1 cellular context compared by ENCODE assay signal in genomic region chr1:46718727-46719622, GRCh38.
A peak's percentile ranks its signal among the peaks of the same experiment; 100 is the strongest.
TF ChIP-seq lines count a peak whose summit lies in the region.

Gene EFCAB14, minus strand, starts transcription at chr1:46719114. Its CDS starts 1,027 bp downstream, at chr1:46718087.

TF ChIP-seq in WTC11, 78 proteins besides CTCF, POLR2A, EP300 and RAD21 (continued from another document):
- TF ChIP-seq USF2 (CRISPR knock-in tag; IDR thresholded peaks at IDR 0.05) (0 out of 2 replicates have a peak, but pooled peaks have one; percentile 1), TCF7 (CRISPR knock-in tag; IDR thresholded peaks at IDR 0.05; ENCODE audit: low read depth) (no peak), SMAD3 (CRISPR knock-in tag; IDR thresholded peaks at IDR 0.05; ENCODE audit: borderline replicate concordance) (peak; percentile 52; the same call in 1 of the 2 replicates), GTF2I (CRISPR knock-in tag; conservative IDR thresholded peaks at IDR 0.05) (no peak), USF1 (CRISPR knock-in tag; IDR thresholded peaks at IDR 0.05) (peak; percentile 32; the same call in 1 of the 2 replicates), KAT7 (CRISPR knock-in tag; IDR thresholded peaks at IDR 0.05; ENCODE audit: borderline replicate concordance) (peak; percentile 48; the same call in 1 of the 2 replicates), ZNF425 (CRISPR knock-in tag; conservative IDR thresholded peaks at IDR 0.05) (no peak), ZNF219 (CRISPR knock-in tag; IDR thresholded peaks at IDR 0.05; ENCODE audit: borderline replicate concordance) (no peak; the same call in 1 of the 2 replicates), ATF6 (CRISPR knock-in tag; IDR thresholded peaks at IDR 0.05) (peak; percentile 25; the same call in 1 of the 2 replicates), MAX (CRISPR knock-in tag; IDR thresholded peaks at IDR 0.05) (peak; percentile 75), IRF1 (CRISPR knock-in tag; IDR thresholded peaks at IDR 0.05) (no peak), MYBL2 (CRISPR knock-in tag; IDR thresholded peaks at IDR 0.05) (peak; percentile 55; the same call in 1 of the 2 replicates), FOXK1 (CRISPR knock-in tag; IDR thresholded peaks at IDR 0.05) (peak; percentile 67; the same call in 1 of the 2 replicates), NFE2L1 (CRISPR knock-in tag; IDR thresholded peaks at IDR 0.05) (peak; percentile 62; the same call in 1 of the 2 replicates), FOXP4 (CRISPR knock-in tag; IDR thresholded peaks at IDR 0.05) (peak; percentile 4; the same call in 1 of the 2 replicates), NR1H2 (CRISPR knock-in tag; IDR thresholded peaks at IDR 0.05) (peak; percentile 34; the same call in 1 of the 2 replicates), CREM (CRISPR knock-in tag; IDR thresholded peaks at IDR 0.05) (peak; percentile 93), MLX (CRISPR knock-in tag; IDR thresholded peaks at IDR 0.05) (no peak), PREB (CRISPR knock-in tag; IDR thresholded peaks at IDR 0.05; ENCODE audit: borderline replicate concordance) (no peak; the same call in 1 of the 2 replicates), SP1 (CRISPR knock-in tag; conservative IDR thresholded peaks at IDR 0.05) (peak; percentile 89), FOXP1 (CRISPR knock-in tag; IDR thresholded peaks at IDR 0.05; ENCODE audit: borderline replicate concordance) (peak; percentile 90), MXD4 (CRISPR knock-in tag; IDR thresholded peaks at IDR 0.05; ENCODE audit: borderline replicate concordance) (no peak), CREB1 (CRISPR knock-in tag; IDR thresholded peaks at IDR 0.05) (0 out of 2 replicates have a peak, but pooled peaks have one; percentile 47), EMX1 (CRISPR knock-in tag; IDR thresholded peaks at IDR 0.05) (no peak), NFYB (CRISPR knock-in tag; conservative IDR thresholded peaks at IDR 0.05; ENCODE audit: low read depth) (peak; percentile 88), E2F5 (CRISPR knock-in tag; IDR thresholded peaks at IDR 0.05) (peak; percentile 73), ETV6 (CRISPR knock-in tag; IDR thresholded peaks at IDR 0.05) (peak; percentile 77), AFF4 (CRISPR knock-in tag; IDR thresholded peaks at IDR 0.05; ENCODE audit: borderline replicate concordance) (no peak)
